ENCODE assay signal across 1 cellular context in the genomic region with DNA sequence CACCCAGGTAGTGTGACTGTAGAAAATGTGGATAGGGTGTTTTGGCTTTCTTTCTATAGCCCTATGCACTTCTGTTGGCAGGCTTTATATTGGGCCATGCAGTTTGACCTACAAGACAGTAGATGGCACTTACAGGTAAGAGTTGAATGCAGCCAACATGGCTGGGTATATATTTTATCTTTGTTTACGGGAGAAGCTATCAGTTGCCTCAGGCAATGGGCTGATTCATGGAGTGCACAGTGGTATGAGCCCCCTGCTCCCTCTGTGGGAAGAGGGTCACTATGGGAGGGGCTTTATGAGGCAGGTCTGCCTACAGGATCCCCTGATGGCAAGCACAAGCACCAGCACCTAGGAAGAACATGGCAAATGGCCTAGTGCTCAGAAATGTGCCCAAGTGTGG.
TF ChIP-seq lines count a peak whose summit lies in the region.

No MANE protein-coding gene starts in this region.

TF ChIP-seq in HepG2, 621 proteins besides CTCF, POLR2A, EP300 and RAD21 (continued from another document):
- TF ChIP-seq TAF15 (IDR thresholded peaks at IDR 0.05; ENCODE audit: low read depth, low read length, poor library complexity, severe bottlenecking) (no peak), HNRNPH1 (optimal IDR thresholded peaks at IDR 0.05; ENCODE audit: low read depth, low read length) (no peak), ZNF614 (CRISPR knock-in tag; IDR thresholded peaks at IDR 0.05; ENCODE audit: borderline replicate concordance) (no peak), KDM6A (CRISPR knock-in tag; IDR thresholded peaks at IDR 0.05; ENCODE audit: low read depth) (no peak), SRY (CRISPR knock-in tag; IDR thresholded peaks at IDR 0.05) (no peak)
